1 cellular context compared by ENCODE assay signal in genomic region chr3:13419356-13420050, GRCh38.
A peak's percentile ranks its signal among the peaks of the same experiment; 100 is the strongest.
TF ChIP-seq lines count a peak whose summit lies in the region.

No MANE protein-coding gene starts in this region.

TF ChIP-seq in K562, 482 proteins besides CTCF, POLR2A, EP300 and RAD21 (continued from another document and continues in another):
- TF ChIP-seq BCLAF1 (IDR thresholded peaks at IDR 0.05; ENCODE audit: borderline replicate concordance in 1 of 2, control insufficient read depth in 1 of 2, low read depth in 2 of 2, low read length in 1 of 2) (no peak), ZNF445 (CRISPR knock-in tag; IDR thresholded peaks at IDR 0.05; ENCODE audit: low read depth) (no peak), TRIM25 (IDR thresholded peaks at IDR 0.05; ENCODE audit: borderline replicate concordance) (no peak), LCOR (CRISPR knock-in tag; IDR thresholded peaks at IDR 0.05) (peak; percentile 83), PBX2 (CRISPR knock-in tag; IDR thresholded peaks at IDR 0.05; ENCODE audit: low read depth) (no peak), PBX2 (tag; conservative IDR thresholded peaks at IDR 0.05; ENCODE audit: low read depth) (no peak), ZNF785 (CRISPR knock-in tag; IDR thresholded peaks at IDR 0.05) (no peak), EP400 (IDR thresholded peaks at IDR 0.05) (no peak), ZNF263 (CRISPR knock-in tag; IDR thresholded peaks at IDR 0.05; ENCODE audit: borderline replicate concordance) (peak; percentile 3; the same call in 1 of the 2 replicates), DNMT1 (IDR thresholded peaks at IDR 0.05) (no peak), IFI16 (CRISPR knock-in tag; IDR thresholded peaks at IDR 0.05) (no peak), KLF1 (tag; IDR thresholded peaks at IDR 0.05) (no peak), HDAC1 (IDR thresholded peaks at IDR 0.05) (no peak), ZBED1 (IDR thresholded peaks at IDR 0.05) (no peak), ELF1 (tag; IDR thresholded peaks at IDR 0.05) (0 out of 2 replicates have a peak, but pooled peaks have one; percentile 2), CHCHD3 (CRISPR knock-in tag; IDR thresholded peaks at IDR 0.05) (no peak), TCF7L2 (IDR thresholded peaks at IDR 0.05; ENCODE audit: low read depth, low read length) (no peak), XRCC3 (IDR thresholded peaks at IDR 0.05) (no peak), ZZZ3 (IDR thresholded peaks at IDR 0.05) (no peak), E2F4 (CRISPR knock-in tag; IDR thresholded peaks at IDR 0.05; ENCODE audit: low read depth) (no peak), HNRNPK (IDR thresholded peaks at IDR 0.05; ENCODE audit: low read depth, low read length, poor library complexity, severe bottlenecking) (no peak), SPI1 (IDR thresholded peaks at IDR 0.05; ENCODE audit: borderline replicate concordance, low read depth, low read length) (peak; percentile 43; the same call in 1 of the 2 replicates), TCF15 (CRISPR knock-in tag; IDR thresholded peaks at IDR 0.05) (no peak), ARID1B (IDR thresholded peaks at IDR 0.05) (no peak), MAFG (tag; conservative IDR thresholded peaks at IDR 0.05) (no peak), ZNF766 (CRISPR knock-in tag; conservative IDR thresholded peaks at IDR 0.05) (peak; percentile 64), ZNF124 (CRISPR knock-in tag; IDR thresholded peaks at IDR 0.05) (no peak), ZNF780A (CRISPR knock-in tag; IDR thresholded peaks at IDR 0.05) (no peak), NR3C1 (CRISPR knock-in tag; IDR thresholded peaks at IDR 0.05) (peak; percentile 85; the same call in 1 of the 2 replicates), HNRNPH1 (optimal IDR thresholded peaks at IDR 0.05; ENCODE audit: low read depth, low read length) (no peak), L3MBTL2 (IDR thresholded peaks at IDR 0.05) (peak; percentile 89), CREB1 (IDR thresholded peaks at IDR 0.05) (0 out of 2 replicates have a peak, but pooled peaks have one; percentile 10), CREB1 (CRISPR knock-in tag; IDR thresholded peaks at IDR 0.05) (peak; percentile 70), ZNF184 (CRISPR knock-in tag; IDR thresholded peaks at IDR 0.05) (no peak), SFPQ (IDR thresholded peaks at IDR 0.05; ENCODE audit: low read depth, low read length) (no peak), ZNF398 (CRISPR knock-in tag; IDR thresholded peaks at IDR 0.05) (no peak), POU5F1 (IDR thresholded peaks at IDR 0.05; ENCODE audit: borderline replicate concordance, low read depth, low read length, partially characterized antibody) (no peak), USF2 (CRISPR knock-in tag; IDR thresholded peaks at IDR 0.05) (no peak), PHB (CRISPR knock-in tag; IDR thresholded peaks at IDR 0.05) (0 out of 2 replicates have a peak, but pooled peaks have one; percentile 53), ESRRA (IDR thresholded peaks at IDR 0.05; ENCODE audit: borderline replicate concordance, low read depth) (no peak), AFF4 (CRISPR knock-in tag; IDR thresholded peaks at IDR 0.05) (peak; percentile 97), SIX5 (IDR thresholded peaks at IDR 0.05; ENCODE audit: borderline replicate concordance in 1 of 2, insufficient read depth in 1 of 2, low read depth in 1 of 2, low read length in 2 of 2) (no peak), KDM4B (IDR thresholded peaks at IDR 0.05; ENCODE audit: borderline replicate concordance in 2 of 2, low read depth in 1 of 2) (no peak), STAT5B (CRISPR knock-in tag; IDR thresholded peaks at IDR 0.05) (no peak), ILK (tag; IDR thresholded peaks at IDR 0.05; ENCODE audit: borderline replicate concordance, low read depth) (no peak), THRB (CRISPR knock-in tag; conservative IDR thresholded peaks at IDR 0.05) (no peak), MCM7 (IDR thresholded peaks at IDR 0.05) (no peak)
